1 cellular context compared by ENCODE assay signal in the genomic region with DNA sequence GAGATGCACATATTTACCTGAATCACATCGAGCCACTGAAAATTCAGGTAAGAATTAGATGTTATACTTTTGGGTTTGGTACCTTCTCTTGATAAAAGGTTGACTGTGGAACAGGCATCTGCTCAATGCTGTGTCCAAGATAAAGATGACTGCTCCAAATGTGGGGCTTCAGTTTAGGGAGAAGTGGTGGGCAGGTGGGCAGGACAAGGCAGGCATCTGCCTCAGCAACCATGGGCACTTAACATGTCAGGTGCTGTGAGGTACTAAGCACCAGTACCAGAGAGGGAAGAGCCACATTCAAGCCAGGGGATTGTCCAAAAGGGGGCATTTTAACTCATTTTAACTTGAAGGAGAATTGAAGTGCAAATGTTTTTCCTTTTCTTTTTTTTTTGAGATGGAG.
TF ChIP-seq lines count a peak whose summit lies in the region.

No MANE protein-coding gene starts in this region.

TF ChIP-seq in GM12878, 131 proteins besides CTCF, POLR2A, EP300 and RAD21:
- TF ChIP-seq, protein P1, sequence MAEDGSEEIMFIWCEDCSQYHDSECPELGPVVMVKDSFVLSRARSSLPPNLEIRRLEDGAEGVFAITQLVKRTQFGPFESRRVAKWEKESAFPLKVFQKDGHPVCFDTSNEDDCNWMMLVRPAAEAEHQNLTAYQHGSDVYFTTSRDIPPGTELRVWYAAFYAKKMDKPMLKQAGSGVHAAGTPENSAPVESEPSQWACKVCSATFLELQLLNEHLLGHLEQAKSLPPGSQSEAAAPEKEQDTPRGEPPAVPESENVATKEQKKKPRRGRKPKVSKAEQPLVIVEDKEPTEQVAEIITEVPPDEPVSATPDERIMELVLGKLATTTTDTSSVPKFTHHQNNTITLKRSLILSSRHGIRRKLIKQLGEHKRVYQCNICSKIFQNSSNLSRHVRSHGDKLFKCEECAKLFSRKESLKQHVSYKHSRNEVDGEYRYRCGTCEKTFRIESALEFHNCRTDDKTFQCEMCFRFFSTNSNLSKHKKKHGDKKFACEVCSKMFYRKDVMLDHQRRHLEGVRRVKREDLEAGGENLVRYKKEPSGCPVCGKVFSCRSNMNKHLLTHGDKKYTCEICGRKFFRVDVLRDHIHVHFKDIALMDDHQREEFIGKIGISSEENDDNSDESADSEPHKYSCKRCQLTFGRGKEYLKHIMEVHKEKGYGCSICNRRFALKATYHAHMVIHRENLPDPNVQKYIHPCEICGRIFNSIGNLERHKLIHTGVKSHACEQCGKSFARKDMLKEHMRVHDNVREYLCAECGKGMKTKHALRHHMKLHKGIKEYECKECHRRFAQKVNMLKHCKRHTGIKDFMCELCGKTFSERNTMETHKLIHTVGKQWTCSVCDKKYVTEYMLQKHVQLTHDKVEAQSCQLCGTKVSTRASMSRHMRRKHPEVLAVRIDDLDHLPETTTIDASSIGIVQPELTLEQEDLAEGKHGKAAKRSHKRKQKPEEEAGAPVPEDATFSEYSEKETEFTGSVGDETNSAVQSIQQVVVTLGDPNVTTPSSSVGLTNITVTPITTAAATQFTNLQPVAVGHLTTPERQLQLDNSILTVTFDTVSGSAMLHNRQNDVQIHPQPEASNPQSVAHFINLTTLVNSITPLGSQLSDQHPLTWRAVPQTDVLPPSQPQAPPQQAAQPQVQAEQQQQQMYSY (CRISPR knock-in tag; IDR thresholded peaks at IDR 0.05) = no peak
- no peak for TF ChIP-seq PAX5 (IDR thresholded peaks at IDR 0.05; ENCODE audit: borderline replicate concordance, low read depth, low read length)
- TF ChIP-seq TARDBP (IDR thresholded peaks at IDR 0.05; ENCODE audit: borderline replicate concordance) = no peak
- TF ChIP-seq SREBF2 (IDR thresholded peaks at IDR 0.05; ENCODE audit: low read length) = no peak
- TF ChIP-seq POU2F2 (IDR thresholded peaks at IDR 0.05; ENCODE audit: borderline replicate concordance, low read depth, low read length) = no peak
- TF ChIP-seq RBBP5 (conservative IDR thresholded peaks at IDR 0.05) = no peak
- no peak for TF ChIP-seq BCL11A (IDR thresholded peaks at IDR 0.05; ENCODE audit: low read depth, low read length)
